8 cellular contexts compared by ENCODE assay signal in the genomic region with DNA sequence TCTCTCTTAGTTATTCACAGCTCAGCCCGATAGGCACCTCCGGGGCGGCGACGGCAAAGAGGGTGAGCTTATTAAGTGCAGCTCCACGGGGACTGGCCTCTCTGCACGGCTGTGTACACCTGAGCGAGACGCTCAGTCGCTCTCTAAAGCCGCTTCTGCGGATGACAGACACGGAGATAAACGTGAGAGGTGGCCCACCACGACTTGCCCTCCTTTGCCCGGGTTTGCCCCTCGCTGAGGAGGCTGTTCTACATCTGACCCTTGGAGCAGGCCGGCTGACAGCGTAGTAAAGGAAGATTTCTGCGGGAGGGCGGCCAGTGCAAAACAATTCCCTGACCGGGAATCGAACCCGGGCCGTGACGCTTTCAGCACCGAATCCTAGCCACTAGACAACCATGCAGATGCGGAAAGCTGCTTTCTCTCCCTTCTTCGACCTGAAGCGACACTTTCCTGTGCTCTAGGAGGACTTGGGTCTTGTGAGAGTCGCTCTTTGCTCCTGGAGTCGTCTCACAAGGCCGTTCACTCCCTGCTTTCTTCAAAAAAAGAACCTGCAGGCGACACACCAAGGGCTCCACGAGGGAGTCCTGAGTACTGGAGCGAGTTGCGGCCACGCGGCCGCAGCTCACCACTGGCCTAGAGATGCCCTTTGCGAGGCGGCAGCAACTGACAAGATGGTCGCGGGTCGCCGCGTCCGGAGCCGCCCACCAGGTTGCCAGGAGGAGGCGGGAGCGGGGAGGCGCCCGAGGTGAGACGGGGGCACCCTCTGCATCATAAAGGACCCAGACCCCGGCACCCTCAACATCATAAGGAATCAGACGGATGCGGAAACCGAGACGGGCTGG.
A peak's percentile ranks its signal among the peaks of the same experiment; 100 is the strongest.
DNase-seq lines count a peak whose midpoint lies in the region; ATAC-seq and TF ChIP-seq lines count a peak whose summit lies in the region.
"Not testable (repeated sequence)": the region's sequence is repeated elsewhere in the genome, so short reads cannot be mapped to it uniquely, and the experiment has no call there.

No MANE protein-coding gene starts in this region.

- not testable (repeated sequence) for H3K36me3 Mint-ChIP-seq in GM23338 (ENCODE audit: low read depth); dendritic cell treated with granulocyte-macrophage colony-stimulating factor and Interleukin-4, amounts not matched to agents 40 ng/mL and 50 ng/mL, for 4 days (ENCODE audit: low read depth)

- H2AFZ ChIP-seq in GM23338; neural cell (ENCODE audit: low read depth, low read length): not testable (repeated sequence)

- peak; percentile 56 for ATAC-seq in GM23338
- ATAC-seq in right cardiac atrium = peak in 1 of 2 donors; percentile 23

- H3F3A ChIP-seq in GM23338 (replicated peaks; ENCODE audit: low read depth); neural cell (ENCODE audit: insufficient read depth, low read length, poor library complexity, severe bottlenecking): not testable (repeated sequence)

- H3K4me3 ChIP-seq in GM23338 (peak overlapping the region; percentile 55), neural cell (ENCODE audit: low read length) (peak overlapping the region; percentile 53)
- H3K4me3 ChIP-seq in right cardiac atrium (ENCODE audit: low read length) = not testable (repeated sequence)

- WGBS in right cardiac atrium = 6% methylated on average over 53 of the region's 59 CpGs

- H3K27me3 ChIP-seq in GM23338 (ENCODE audit: insufficient read depth) = peaks cover 53% of the 10 kb centered on the region
- H3K27me3 ChIP-seq in right cardiac atrium (ENCODE audit: control insufficient read depth, insufficient read depth); neural cell (ENCODE audit: insufficient read depth, low read depth, low read length): not testable (repeated sequence)

- peak overlapping the region; percentile 86 for H3K4me2 ChIP-seq in GM23338
- H3K4me2 ChIP-seq in neural cell (ENCODE audit: low read length) = not testable (repeated sequence)

- H3K9me3 Mint-ChIP-seq in GM23338; dendritic cell treated with granulocyte-macrophage colony-stimulating factor and Interleukin-4, amounts not matched to agents 40 ng/mL and 50 ng/mL, for 4 days: not testable (repeated sequence)

- not testable (repeated sequence) for H4K20me1 ChIP-seq in GM23338 (replicated peaks; ENCODE audit: insufficient read depth); neural cell (ENCODE audit: insufficient read depth)

- not testable (repeated sequence) for H3K9me3 ChIP-seq in right cardiac atrium (ENCODE audit: control insufficient read depth, low read length); neural cell (ENCODE audit: low read length)

- not testable (repeated sequence) for H3K27ac ChIP-seq in GM23338 (ENCODE audit: low read depth); right cardiac atrium (ENCODE audit: low read length); neural cell (ENCODE audit: low read length)

- H3K79me2 ChIP-seq in GM23338 (replicated peaks; ENCODE audit: insufficient read depth); neural cell (replicated peaks; ENCODE audit: insufficient read depth, low read length): not testable (repeated sequence)

- H3K4me3 Mint-ChIP-seq in GM23338 = peak overlapping the region; percentile 81
- peak overlapping the region; percentile 68 for H3K4me3 Mint-ChIP-seq in dendritic cell treated with granulocyte-macrophage colony-stimulating factor and Interleukin-4, amounts not matched to agents 40 ng/mL and 50 ng/mL, for 4 days

- TF ChIP-seq EP300 in neural cell (conservative IDR thresholded peaks at IDR 0.05; ENCODE audit: poor library complexity, severe bottlenecking) = not testable (repeated sequence)

- not testable (repeated sequence) for H3K9ac ChIP-seq in neural cell (ENCODE audit: low read length)

- DNase-seq in AG08396 (ENCODE audit: low spot score) = peak; percentile 9
- DNase-seq in GM23338 (ENCODE audit: low spot score) = peak; percentile 54
- DNase-seq in activated CD4-positive, CD25-positive, alpha-beta regulatory T cell treated with anti-CD3 and anti-CD28 coated beads, Interleukin-2, amount 50 U/mL, for 72 hours = peak; percentile 57
- DNase-seq in activated T-helper 9 cell treated with anti-CD3 and anti-CD28 coated beads, Interleukin-2, amount 50 U/mL, for 16 hours (ENCODE audit: low read depth) = peak; percentile 12
- peak; percentile 18 to 51 (median 40) for DNase-seq in right cardiac atrium
- DNase-seq in stimulated activated CD4-positive, alpha-beta T cell treated with anti-CD3 and anti-CD28 coated beads, Interleukin-2, amount 100 ng/mL, for 48 hours = peak; percentile 57 to 63

- intact Hi-C loops in dendritic cell treated with granulocyte-macrophage colony-stimulating factor and Interleukin-4, amounts not matched to agents 40 ng/mL and 50 ng/mL, for 4 days (cut with micrococcal nuclease); right cardiac atrium (cut with DNase I): not testable (repeated sequence)

- H3K27me3 Mint-ChIP-seq in GM23338 (ENCODE audit: insufficient read depth, low read depth, poor library complexity) = peaks cover 36% of the 10 kb centered on the region
- H3K27me3 Mint-ChIP-seq in dendritic cell treated with granulocyte-macrophage colony-stimulating factor and Interleukin-4, amounts not matched to agents 40 ng/mL and 50 ng/mL, for 4 days = peaks cover 30% of the 10 kb centered on the region

- H3K36me3 ChIP-seq in GM23338 (ENCODE audit: insufficient read depth); neural cell (ENCODE audit: insufficient read depth, low read length): not testable (repeated sequence)

- not testable (repeated sequence) for H3K4me1 Mint-ChIP-seq in GM23338
- H3K4me1 Mint-ChIP-seq in dendritic cell treated with granulocyte-macrophage colony-stimulating factor and Interleukin-4, amounts not matched to agents 40 ng/mL and 50 ng/mL, for 4 days (ENCODE audit: low read depth) = peaks cover 19% of the 10 kb centered on the region

- not testable (repeated sequence) for TF ChIP-seq RAD21 in neural cell (conservative IDR thresholded peaks at IDR 0.05)

- not testable (repeated sequence) for H3K27ac Mint-ChIP-seq in GM23338; dendritic cell treated with granulocyte-macrophage colony-stimulating factor and Interleukin-4, amounts not matched to agents 40 ng/mL and 50 ng/mL, for 4 days

- H3K9me2 ChIP-seq in GM23338 (ENCODE audit: insufficient read depth); neural cell (ENCODE audit: insufficient read depth, low read length): not testable (repeated sequence)

- not testable (repeated sequence) for TF ChIP-seq CTCF in GM23338 (conservative IDR thresholded peaks at IDR 0.05; ENCODE audit: low read depth in 2 of 2); neural cell (IDR thresholded peaks at IDR 0.05; ENCODE audit: poor library complexity, severe bottlenecking)

- not testable (repeated sequence) for H3K4me1 ChIP-seq in GM23338 (ENCODE audit: insufficient read depth); right cardiac atrium (ENCODE audit: control insufficient read depth, insufficient read depth, low read length)

TF ChIP-seq in GM23338, 12 proteins besides CTCF, POLR2A, EP300 and RAD21:
- peak; percentile 54 for TF ChIP-seq EZH2 (IDR thresholded peaks at IDR 0.05; ENCODE audit: low read depth, unreplicated experiment)

Comparison
In these comparisons a context has a peak if more than half of its experiments do, and no peak if none do; other contexts are left out.
1. DNase-seq: peak in every context shown above with its lines; median percentile 60 in stimulated activated CD4-positive, alpha-beta T cell treated with anti-CD3 and anti-CD28 coated beads, Interleukin-2, amount 100 ng/mL, for 48 hours; 57 in activated CD4-positive, CD25-positive, alpha-beta regulatory T cell treated with anti-CD3 and anti-CD28 coated beads, Interleukin-2, amount 50 U/mL, for 72 hours; 54 in GM23338; 40 in right cardiac atrium; 12 in activated T-helper 9 cell treated with anti-CD3 and anti-CD28 coated beads, Interleukin-2, amount 50 U/mL, for 16 hours; 9 in AG08396.